ENCODE assay signal across 8 cellular contexts in the genomic region with DNA sequence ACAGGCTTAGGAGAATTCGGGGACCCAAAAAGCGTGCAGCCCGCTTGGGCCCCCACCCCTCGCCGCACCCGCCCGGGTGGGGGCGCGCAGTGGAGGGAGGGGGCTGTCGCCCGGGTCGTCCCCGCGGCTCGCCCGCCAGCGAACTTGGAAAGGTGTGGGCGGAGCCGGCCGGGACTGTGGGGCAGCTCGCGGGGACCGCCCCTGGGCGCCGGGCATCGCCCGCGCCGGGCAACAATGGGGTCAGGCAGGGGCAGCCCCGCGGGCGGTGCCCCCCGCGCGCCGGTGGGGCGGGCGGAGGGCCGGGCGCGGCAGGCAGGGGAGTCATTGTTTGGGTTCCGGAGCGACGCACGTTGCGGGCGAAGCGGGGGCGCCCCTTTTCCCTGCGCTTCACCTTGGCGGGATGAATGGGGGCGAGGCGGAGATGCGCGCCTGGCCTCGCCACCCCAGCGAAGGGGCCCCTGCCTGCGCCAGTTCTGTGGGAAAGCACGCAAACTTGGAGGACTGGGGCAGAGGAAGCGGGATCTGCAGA. TPM values are rescaled to one million over a fixed set of nuclear protein-coding genes. Genes with fewer than 3 reads are reported as not detected.
DNase-seq lines count a peak whose midpoint lies in the region; ATAC-seq and TF ChIP-seq lines count a peak whose summit lies in the region.

No MANE protein-coding gene starts in this region.

- peak overlapping the region; percentile 88 for H3K4me2 ChIP-seq in OCI-LY3 (ENCODE audit: low read length)

- intact Hi-C loops in psoas muscle (cut with DNase I) (loop anchor here (2.0 to 10.0 kb wide), 4 partner anchors 72 to 380 kb away; no protein-coding TSS in a partner anchor), aorta (cut with DNase I) (loop anchor here (2.0 to 10.0 kb wide), 10 partner anchors 72 to 370 kb away; no protein-coding TSS in a partner anchor)

- H3K4me3 ChIP-seq in OCI-LY3 (ENCODE audit: low read length) (peak overlapping the region; percentile 86), psoas muscle (peak overlapping the region; percentile 89), aorta (ENCODE audit: low read length in 2 of 2) (peak overlapping the region; percentile 88 to 95)

- H3K4me1 ChIP-seq in OCI-LY3 (ENCODE audit: low read length) (peaks cover 15% of the 10 kb centered on the region), psoas muscle (peaks cover 16% of the 10 kb centered on the region), aorta (ENCODE audit: control insufficient read depth in 1 of 2, insufficient read depth in 2 of 2, low read length in 2 of 2) (peaks cover 0 to 3% of the 10 kb centered on the region in 2 donors)

- TF ChIP-seq CTCF in OCI-LY3 (IDR thresholded peaks at IDR 0.05; ENCODE audit: low read depth, low read length) = no peak
- TF ChIP-seq CTCF in psoas muscle (IDR thresholded peaks at IDR 0.05) = no peak

- H3K27me3 ChIP-seq in OCI-LY3 (ENCODE audit: low read depth, low read length) (no peaks in the 10 kb centered on the region), psoas muscle (ENCODE audit: insufficient read depth in 3 of 3, low read length in 2 of 3) (no peaks in the 10 kb centered on the region), aorta (ENCODE audit: control insufficient read depth in 1 of 2, insufficient read depth in 2 of 2, low read length in 1 of 2) (no peaks in the 10 kb centered on the region)

- DNase-seq in ACHN (peak; percentile 62), glomerular visceral epithelial cell (ENCODE audit: extremely low spot score) (peak; percentile 75), psoas muscle (peak in 1 of 2 donors; percentile 43), aorta (peak; percentile 71 to 88)
- peak; percentile 59 for DNase-seq in activated T-helper 9 cell treated with anti-CD3 and anti-CD28 coated beads, Interleukin-2, amount 50 U/mL, for 16 hours (ENCODE audit: low read depth)

- H3K27ac ChIP-seq in OCI-LY3 (ENCODE audit: low read length) (peak overlapping the region; percentile 88), psoas muscle (peak overlapping the region; percentile 90), aorta (ENCODE audit: low read depth in 1 of 2, low read length in 2 of 2) (peak overlapping the region; percentile 87 to 96)

- H3K9me3 ChIP-seq in OCI-LY3 (ENCODE audit: insufficient read depth, low read length) (no peaks in the 10 kb centered on the region), psoas muscle (no peaks in the 10 kb centered on the region), aorta (ENCODE audit: control insufficient read depth, low read length) (no peaks in the 10 kb centered on the region)

- H3K79me2 ChIP-seq in OCI-LY3 (ENCODE audit: low read length) = peaks cover 39% of the 10 kb centered on the region

- H2AFZ ChIP-seq in OCI-LY3 (ENCODE audit: low read depth, low read length) = peak overlapping the region; percentile 75; the same call in 1 of the 2 replicates

- peaks cover 17% of the 10 kb centered on the region for H4K20me1 ChIP-seq in OCI-LY3 (ENCODE audit: insufficient read depth, low read length)

- no peaks in the 10 kb centered on the region for H3K36me3 ChIP-seq in OCI-LY3 (replicated peaks; ENCODE audit: low read depth, low read length)
- no peaks in the 10 kb centered on the region for H3K36me3 ChIP-seq in psoas muscle (ENCODE audit: insufficient read depth in 1 of 2, low read depth in 1 of 2)
- no peaks in the 10 kb centered on the region for H3K36me3 ChIP-seq in aorta (ENCODE audit: control insufficient read depth in 1 of 2, insufficient read depth in 2 of 2, low read length in 1 of 2)

- WGBS in psoas muscle, 3 donors = 0 to 1% (median 0%) methylated on average over 31 to 60 of the region's 60 CpGs
- 0 to 1% methylated on average over 43 to 60 of the region's 60 CpGs for WGBS in aorta, 2 donors

- in situ Hi-C loops in ACHN (cut with HindIII; ENCODE audit: low pct_ligation_motif_present, low pct_unique_long_range_greater_than_20kb, low sequenced_read_pairs) = no loop called here

- H3K9ac ChIP-seq in OCI-LY3 (ENCODE audit: low read length) = peak overlapping the region; percentile 97

- peak; percentile 29 for ATAC-seq in GM18909 (IDR thresholded peaks at IDR 0.05; ENCODE audit: poor library complexity, unreplicated experiment)
- peak; percentile 19 for ATAC-seq in HG03135 (IDR thresholded peaks at IDR 0.05; ENCODE audit: unreplicated experiment)
- ATAC-seq in psoas muscle = peak; percentile 48 to 63 (median 53)
- peak; percentile 51 for ATAC-seq in aorta (ENCODE audit: low FRiP score)

RNA-seq across cellular contexts. Expression of a gene that starts 0.6 kb away (rescaled TPM):
- total RNA-seq in psoas muscle (10 to 100 TPM in 1 of 4 donors, 1 to 10 TPM in 3; 8.0 to 12.4 (median 8.6) TPM), aorta (10 to 100 TPM; 29.5 to 30.9 TPM)
- polyA plus RNA-seq in psoas muscle (1 to 10 TPM in 2 of 3 donors, under 1 TPM in 1; 0.55 to 2.1 (median 1.7) TPM), aorta (1 to 10 TPM; 2.5 to 4.2 TPM)
